ENCODE assay signal across 17 cellular contexts in genomic region chr11:19352072-19352735, GRCh38.
DNase-seq lines count a peak whose midpoint lies in the region; ATAC-seq and TF ChIP-seq lines count a peak whose summit lies in the region.
"Had no signal": no experiment of that assay in that cellular context is flagged by ENCODE, and none has a peak within 500 bp of the region (broad histone marks: within the 10 kb centered on the region; RNA-seq: fewer than 3 reads in every experiment).

No MANE protein-coding gene starts in this region.

- H3K4me1 ChIP-seq in KMS-11 (ENCODE audit: low read depth, poor library complexity, severe bottlenecking) = peaks cover 56% of the 10 kb centered on the region
- peaks cover 39 to 68% of the 10 kb centered on the region in 2 donors for H3K4me1 ChIP-seq in thyroid gland
- H3K4me1 ChIP-seq: Peyer's patch had no signal

- H3K27me3 ChIP-seq in KMS-11 (ENCODE audit: insufficient read depth, low read depth) (no peaks in the 10 kb centered on the region), thyroid gland (no peaks in the 10 kb centered on the region)
- H3K27me3 ChIP-seq: Peyer's patch had no signal

- no peak overlapping the region for H2AFZ ChIP-seq in KMS-11 (ENCODE audit: low read depth)
- H2AFZ ChIP-seq: GM23248 had no signal

- TF ChIP-seq CTCF in KMS-11 (conservative IDR thresholded peaks at IDR 0.05; ENCODE audit: low read depth, low read length) = no peak
- TF ChIP-seq CTCF in coronary artery (IDR thresholded peaks at IDR 0.05) = no peak
- TF ChIP-seq CTCF in thyroid gland (IDR thresholded peaks at IDR 0.05) = no peak

- H3K79me2 ChIP-seq in KMS-11 (ENCODE audit: insufficient read depth, low read depth) = peaks cover 61% of the 10 kb centered on the region

- H3K27ac ChIP-seq in KMS-11 (peak overlapping the region; percentile 28; the same call in 1 of the 2 replicates), coronary artery (no peak overlapping the region), thyroid gland (peak overlapping the region in 2 of 3 donors; percentile 63 to 69)
- H3K27ac ChIP-seq: GM23248, Peyer's patch had no signal

- 93 to 94% methylated on average over 5 of the region's 5 CpGs for WGBS in thyroid gland, 2 donors

- no peaks in the 10 kb centered on the region for H3K9me3 ChIP-seq in thyroid gland
- H3K9me3 ChIP-seq: Peyer's patch had no signal

- TF ChIP-seq POLR2A in thyroid gland (IDR thresholded peaks at IDR 0.05) = no peak

- ATAC-seq in HG03457 (IDR thresholded peaks at IDR 0.05; ENCODE audit: unreplicated experiment) = no peak
- ATAC-seq: GM12878 had no signal

- peak overlapping the region; percentile 66 for H3K4me2 ChIP-seq in KMS-11

- no peak overlapping the region for H3K9ac ChIP-seq in KMS-11
- H3K9ac ChIP-seq: GM23248 had no signal

- H3K4me3 ChIP-seq in KMS-11 (IDR thresholded peaks at IDR 0.05; ENCODE audit: insufficient read depth, low read depth, low read length) = no peak overlapping the region
- no peak overlapping the region for H3K4me3 ChIP-seq in coronary artery
- no peak overlapping the region for H3K4me3 ChIP-seq in thyroid gland (replicated peaks in 1 of 3)
- H3K4me3 ChIP-seq: GM12878, GM23248, Peyer's patch had no signal

- intact Hi-C loops in thyroid gland (cut with DNase I) = no loop called here

- DNase-seq in NCI-H524 (lab: John Stamatoyannopoulos, UW) = peak; percentile 7 to 67
- DNase-seq in coronary artery (ENCODE audit: low spot score) = peak; percentile 3
- DNase-seq in thyroid gland = no peak
- DNase-seq in NCI-H1105 (lab: John Stamatoyannopoulos, UW) = no peak
- DNase-seq in NCI-H1092 treated with DMSO at 0.1 percent for 48 hours (lab: John Stamatoyannopoulos, UW) = no peak
- DNase-seq: CD4-positive, CD25-positive, alpha-beta regulatory T cell; DND-41; GM23248; H9; HFFc6; KG1; NCI-H187; NCI-H510A treated with DMSO at 0.1 percent for 48 hours; Peyer's patch had no signal

- H3K36me3 ChIP-seq in KMS-11 (ENCODE audit: insufficient read depth) (no peaks in the 10 kb centered on the region), thyroid gland (no peaks in the 10 kb centered on the region)
- H3K36me3 ChIP-seq: Peyer's patch had no signal

- no peaks in the 10 kb centered on the region for H4K20me1 ChIP-seq in KMS-11 (ENCODE audit: insufficient read depth)

Comparison
In these comparisons a context has a peak if more than half of its experiments do, and no peak if none do; other contexts are left out.
1. H3K27ac ChIP-seq: peak in KMS-11 (single experiment) and thyroid gland (2 of 3); none in coronary artery (0 of 2).
2. DNase-seq: peak in NCI-H524 (2 of 2) and coronary artery (single experiment); none in thyroid gland (0 of 2), NCI-H1105 (single experiment) and NCI-H1092 treated with DMSO at 0.1 percent for 48 hours (single experiment).